8 cellular contexts compared by ENCODE assay signal in genomic region chr5:56816546-56817081, GRCh38. TPM values are rescaled to one million over a fixed set of nuclear protein-coding genes. Genes with fewer than 3 reads are reported as not detected.
DNase-seq lines count a peak whose midpoint lies in the region; ATAC-seq and TF ChIP-seq lines count a peak whose summit lies in the region.

No MANE protein-coding gene starts in this region.

- H3K4me3 ChIP-seq in lung = peak overlapping the region; percentile 92

- H3K4me3 Mint-ChIP-seq in activated CD4-positive, alpha-beta T cell treated with anti-CD3 and anti-CD28 coated beads, Interleukin-2, amount 10 ng/mL, durations not matched to agents 7 days and 5 days = peak overlapping the region; percentile 88

- peak overlapping the region; percentile 90 for H3K27ac Mint-ChIP-seq in activated CD4-positive, alpha-beta T cell treated with anti-CD3 and anti-CD28 coated beads, Interleukin-2, amount 10 ng/mL, durations not matched to agents 7 days and 5 days

- peak; percentile 36 for ATAC-seq in HG02623 (IDR thresholded peaks at IDR 0.05; ENCODE audit: unreplicated experiment)
- peak; percentile 27 for ATAC-seq in lung (ENCODE audit: insufficient read depth, low FRiP score)

- H3K27me3 ChIP-seq in lung (ENCODE audit: control insufficient read depth, insufficient read depth) = no peaks in the 10 kb centered on the region

- CTCF ChIA-PET in activated CD4-positive, alpha-beta T cell treated with anti-CD3 and anti-CD28 coated beads, Interleukin-2, amount 10 ng/mL, durations not matched to agents 7 days and 5 days (lab: Charles Lee) = no interaction called here

- no peak for TF ChIP-seq CTCF in lung (IDR thresholded peaks at IDR 0.05; ENCODE audit: control extremely low read depth, extremely low read depth)

- H3K9me3 ChIP-seq in lung (ENCODE audit: control insufficient read depth in 2 of 2, insufficient read depth in 1 of 2, low read length in 1 of 2) = no peaks in the 10 kb centered on the region

- peaks cover 50% of the 10 kb centered on the region for H3K4me1 Mint-ChIP-seq in activated CD4-positive, alpha-beta T cell treated with anti-CD3 and anti-CD28 coated beads, Interleukin-2, amount 10 ng/mL, durations not matched to agents 7 days and 5 days

- no peaks in the 10 kb centered on the region for H3K27me3 Mint-ChIP-seq in activated CD4-positive, alpha-beta T cell treated with anti-CD3 and anti-CD28 coated beads, Interleukin-2, amount 10 ng/mL, durations not matched to agents 7 days and 5 days

- H3K4me1 ChIP-seq in lung (ENCODE audit: control insufficient read depth in 2 of 2, insufficient read depth in 2 of 2, low read length in 2 of 2) = peaks cover 1 to 7% of the 10 kb centered on the region in 2 donors

- DNase-seq in SIG-M5 treated with dmso at 0.1 percent for 504 hours (lab: John Stamatoyannopoulos, UW; ENCODE audit: unreplicated experiment) (peak; percentile 79), SIG-M5 (lab: John Stamatoyannopoulos, UW) (no peak), NCI-H1092 treated with DMSO at 0.1 percent for 48 hours (lab: John Stamatoyannopoulos, UW) (peak; percentile 28), ecto neural progenitor cell (ENCODE audit: low spot score) (peak; percentile 76), lung (ENCODE audit: low spot score) (peak; percentile 50)
- DNase-seq in activated CD4-positive, alpha-beta T cell treated with anti-CD3 and anti-CD28 coated beads, Interleukin-2, amount 10 ng/mL, durations not matched to agents 7 days and 5 days = peak; percentile 78
- DNase-seq in stimulated activated CD8-positive, alpha-beta memory T cell treated with anti-CD3 and anti-CD28 coated beads, Interleukin-2, amount 100 ng/mL, for 1 hour (ENCODE audit: low read depth in 2 of 2) = peak; percentile 22 to 34

- POLR2A ChIA-PET in activated CD4-positive, alpha-beta T cell treated with anti-CD3 and anti-CD28 coated beads, Interleukin-2, amount 10 ng/mL, durations not matched to agents 7 days and 5 days (lab: Charles Lee) = no interaction called here

- H3K36me3 ChIP-seq in lung (ENCODE audit: control insufficient read depth in 2 of 2, insufficient read depth in 2 of 2, low read length in 2 of 2) = no peaks in the 10 kb centered on the region

- H3K27ac ChIP-seq in lung (ENCODE audit: low read depth in 1 of 2, low read length in 1 of 2) = peak overlapping the region; percentile 98 to 100

- peaks cover 31% of the 10 kb centered on the region for H3K36me3 Mint-ChIP-seq in activated CD4-positive, alpha-beta T cell treated with anti-CD3 and anti-CD28 coated beads, Interleukin-2, amount 10 ng/mL, durations not matched to agents 7 days and 5 days (ENCODE audit: low read depth)

- 0% methylated on average over 43 of the region's 43 CpGs for WGBS in lung, 2 donors

- H3K9me3 Mint-ChIP-seq in activated CD4-positive, alpha-beta T cell treated with anti-CD3 and anti-CD28 coated beads, Interleukin-2, amount 10 ng/mL, durations not matched to agents 7 days and 5 days = no peaks in the 10 kb centered on the region

RNA-seq across cellular contexts. Expression of gene MAP3K1, which starts 1.3 kb away (rescaled TPM):
- 10 to 100 TPM; 59.9 to 63.9 TPM for total RNA-seq in activated CD4-positive, alpha-beta T cell treated with anti-CD3 and anti-CD28 coated beads, Interleukin-2, amount 10 ng/mL, durations not matched to agents 7 days and 5 days
- total RNA-seq in lung = 10 to 100 TPM; 21.4 to 55.2 TPM
- polyA plus RNA-seq in lung = 10 to 100 TPM in 1 of 2 donors, 1 to 10 TPM in 1; 7.7 to 10.6 TPM
